ENCODE assay signal across 10 cellular contexts in genomic region chr4:138562544-138562961, GRCh38.
A peak's percentile ranks its signal among the peaks of the same experiment; 100 is the strongest.
DNase-seq lines count a peak whose midpoint lies in the region; ATAC-seq, FAIRE-seq and TF ChIP-seq lines count a peak whose summit lies in the region.
"Had no signal": no experiment of that assay in that cellular context is flagged by ENCODE, and none has a peak within 500 bp of the region (broad histone marks: within the 10 kb centered on the region; RNA-seq: fewer than 3 reads in every experiment).

No MANE protein-coding gene starts in this region.

- H3K4me1 ChIP-seq in SJCRH30 (peaks cover 3% of the 10 kb centered on the region), HepG2 (ENCODE audit: insufficient read depth, low read length) (no peaks in the 10 kb centered on the region)
- H3K4me1 ChIP-seq: testis had no signal

- DNase-seq in ELR (ENCODE audit: low read depth) (peak; percentile 36), SJCRH30 (peak; percentile 23 to 47), iris pigment epithelial cell (ENCODE audit: low read depth) (peak; percentile 72), COLO829 (ENCODE audit: low spot score) (no peak), HepG2 (ENCODE audit: low spot score) (no peak)
- no peak for DNase-seq in activated T-cell treated with anti-CD3 and anti-CD28 coated beads, Interleukin-2, amount 50 U/mL, for 48 hours
- no peak for DNase-seq in stimulated activated naive B cell treated with anti-CD40 and anti-IgM and Interleukin-4, amounts not matched to agents 10 μg/mL and 1 μg/mL and 100 μg/mL, for 72 hours
- DNase-seq: midbrain, testis had no signal

- in situ Hi-C loops in HepG2 (cut with HindIII; ENCODE audit: extremely low pct_ligation_motif_present, low pct_unique_long_range_greater_than_20kb): no loop called here

- no peak for TF ChIP-seq POLR2A in HepG2 (IDR thresholded peaks at IDR 0.05; ENCODE audit: insufficient read depth in 1 of 2, low read depth in 2 of 2, low read length in 2 of 2)

- no peak for FAIRE-seq in HepG2 (lab: Jason Lieb, UNC)

- H3K4me3 Mint-ChIP-seq in stimulated activated naive B cell treated with anti-CD40 and anti-IgM and Interleukin-4, amounts not matched to agents 10 μg/mL and 1 μg/mL and 100 μg/mL, for 72 hours: no peak overlapping the region

- H3K9me3 ChIP-seq in SJCRH30 (replicated peaks) (no peaks in the 10 kb centered on the region), HepG2 (ENCODE audit: low read length) (no peaks in the 10 kb centered on the region)
- H3K9me3 ChIP-seq: testis had no signal

- H3K27me3 ChIP-seq in SJCRH30: no peaks in the 10 kb centered on the region
- H3K27me3 ChIP-seq in HepG2 (ENCODE audit: control insufficient read depth in 1 of 2, insufficient read depth in 2 of 2, low read length in 2 of 2): no peaks in the 10 kb centered on the region
- H3K27me3 ChIP-seq: testis had no signal

- H4K20me1 ChIP-seq in HepG2 (ENCODE audit: insufficient read depth, low read length): no peaks in the 10 kb centered on the region

- H3K9me3 Mint-ChIP-seq in stimulated activated naive B cell treated with anti-CD40 and anti-IgM and Interleukin-4, amounts not matched to agents 10 μg/mL and 1 μg/mL and 100 μg/mL, for 72 hours: peaks cover 0 to 4% of the 10 kb centered on the region in 2 donors

- H3K9ac ChIP-seq in HepG2 (ENCODE audit: insufficient read depth, low read depth, low read length): no peak overlapping the region

- H3K36me3 ChIP-seq in SJCRH30 (no peaks in the 10 kb centered on the region), HepG2 (replicated peaks in 1 of 2; ENCODE audit: control insufficient read depth in 1 of 2, insufficient read depth in 2 of 2, low read length in 2 of 2) (no peaks in the 10 kb centered on the region)

- no peak overlapping the region for H3K4me2 ChIP-seq in HepG2 (ENCODE audit: low read depth, low read length)

- BruUV-seq in HepG2 (replicated peaks; lab: Mats Ljungman, UMichigan): no TSS peak

- H3K27ac ChIP-seq in SJCRH30: peak overlapping the region; percentile 30; the same call in 1 of the 2 replicates
- no peak overlapping the region for H3K27ac ChIP-seq in HepG2 (ENCODE audit: extremely low read length, insufficient read depth, low read length)
- H3K27ac ChIP-seq: testis had no signal

- no peaks in the 10 kb centered on the region for H3K4me1 Mint-ChIP-seq in stimulated activated naive B cell treated with anti-CD40 and anti-IgM and Interleukin-4, amounts not matched to agents 10 μg/mL and 1 μg/mL and 100 μg/mL, for 72 hours

- no peak overlapping the region for H2AFZ ChIP-seq in HepG2 (ENCODE audit: low read length)

- WGBS in HepG2 (ENCODE audit: low lambda C conversion rate): 0% methylated on average over 1 of the region's 1 CpG

- H3K4me3 ChIP-seq in SJCRH30: no peak overlapping the region
- H3K4me3 ChIP-seq in HepG2 (replicated peaks in 1 of 3; ENCODE audit: insufficient read depth in 1 of 3, low read depth in 2 of 3, low read length in 3 of 3): no peak overlapping the region

- no peak for TF ChIP-seq EP300 in HepG2 (IDR thresholded peaks at IDR 0.05; ENCODE audit: low read depth in 2 of 2, low read length in 2 of 2)
- no peak for TF ChIP-seq EP300 in HepG2 (CRISPR knock-in tag; IDR thresholded peaks at IDR 0.05; ENCODE audit: borderline replicate concordance)

- H3K36me3 Mint-ChIP-seq in stimulated activated naive B cell treated with anti-CD40 and anti-IgM and Interleukin-4, amounts not matched to agents 10 μg/mL and 1 μg/mL and 100 μg/mL, for 72 hours: no peaks in the 10 kb centered on the region

- no peaks in the 10 kb centered on the region for H3K27me3 Mint-ChIP-seq in stimulated activated naive B cell treated with anti-CD40 and anti-IgM and Interleukin-4, amounts not matched to agents 10 μg/mL and 1 μg/mL and 100 μg/mL, for 72 hours

- TF ChIP-seq CTCF in HepG2 (CRISPR knock-in tag; IDR thresholded peaks at IDR 0.05): no peak

- peak; percentile 69 for ATAC-seq in GM21619 (IDR thresholded peaks at IDR 0.05; ENCODE audit: unreplicated experiment)
- no peak for ATAC-seq in HepG2
- no peak for ATAC-seq in stimulated activated naive B cell treated with anti-CD40 and anti-IgM and Interleukin-4, amounts not matched to agents 10 μg/mL and 1 μg/mL and 100 μg/mL, for 72 hours (replicated peaks)

- no peaks in the 10 kb centered on the region for H3K79me2 ChIP-seq in HepG2 (ENCODE audit: insufficient read depth, low read length)

- TF ChIP-seq RAD21 in HepG2 (CRISPR knock-in tag; IDR thresholded peaks at IDR 0.05): no peak

- POLR2A ChIA-PET in HepG2 (lab: Yijun Ruan, JAX): no interaction called here

- intact Hi-C loops in HepG2 (cut with micrococcal nuclease; ENCODE audit: unreplicated experiment): no loop called here

- H3K27ac Mint-ChIP-seq in stimulated activated naive B cell treated with anti-CD40 and anti-IgM and Interleukin-4, amounts not matched to agents 10 μg/mL and 1 μg/mL and 100 μg/mL, for 72 hours: no peak overlapping the region

- CTCF ChIA-PET in HepG2 (lab: Yijun Ruan, JAX; ENCODE audit: low intra/inter-chr PET ratio, low total read pairs): no interaction called here

TF ChIP-seq in HepG2, 621 proteins besides CTCF, POLR2A, EP300 and RAD21:
- TF ChIP-seq HMG20A (CRISPR knock-in tag; IDR thresholded peaks at IDR 0.05; ENCODE audit: borderline replicate concordance): no peak
- TF ChIP-seq ZBTB44 (CRISPR knock-in tag; IDR thresholded peaks at IDR 0.05): no peak

Comparison
In these comparisons a context has a peak if more than half of its experiments do, and no peak if none do; other contexts are left out.
1. DNase-seq: peak in ELR (single experiment), SJCRH30 (2 of 2) and iris pigment epithelial cell (single experiment); none in activated T-cell treated with anti-CD3 and anti-CD28 coated beads, Interleukin-2, amount 50 U/mL, for 48 hours (0 of 2), COLO829 (single experiment), HepG2 (single experiment) and stimulated activated naive B cell treated with anti-CD40 and anti-IgM and Interleukin-4, amounts not matched to agents 10 μg/mL and 1 μg/mL and 100 μg/mL, for 72 hours (single experiment).